In genomic region chr20:348972-349841, GRCh38 we compare ENCODE assay signal across 1 cellular context.
A peak's percentile ranks its signal among the peaks of the same experiment; 100 is the strongest.
TF ChIP-seq lines count a peak whose summit lies in the region.

No MANE protein-coding gene starts in this region.

TF ChIP-seq in HepG2, 621 proteins besides CTCF, POLR2A, EP300 and RAD21 (continued from another document and continues in another):
- TF ChIP-seq EZH2 (conservative IDR thresholded peaks at IDR 0.05; ENCODE audit: low read depth, low read length) (no peak), TGIF2 (CRISPR knock-in tag; IDR thresholded peaks at IDR 0.05) (no peak), MBNL3 (CRISPR knock-in tag; conservative IDR thresholded peaks at IDR 0.05) (no peak), SMAD3 (CRISPR knock-in tag; IDR thresholded peaks at IDR 0.05) (0 out of 2 replicates have a peak, but pooled peaks have one; percentile 24), HOXA5 (CRISPR knock-in tag; IDR thresholded peaks at IDR 0.05) (no peak), SALL2 (CRISPR knock-in tag; IDR thresholded peaks at IDR 0.05) (0 out of 2 replicates have a peak, but pooled peaks have one; percentile 31), HOXD1 (CRISPR knock-in tag; IDR thresholded peaks at IDR 0.05) (peak; percentile 58; the same call in 1 of the 2 replicates), PAXIP1 (CRISPR knock-in tag; conservative IDR thresholded peaks at IDR 0.05) (peak; percentile 86), ATF7 (IDR thresholded peaks at IDR 0.05) (no peak), ATF7 (CRISPR knock-in tag; IDR thresholded peaks at IDR 0.05) (no peak), XRCC5 (optimal IDR thresholded peaks at IDR 0.05; ENCODE audit: low read length) (no peak), ZMAT5 (CRISPR knock-in tag; IDR thresholded peaks at IDR 0.05; ENCODE audit: borderline replicate concordance, low read depth) (no peak), MIXL1 (CRISPR knock-in tag; IDR thresholded peaks at IDR 0.05) (peak; percentile 74), ZNF260 (CRISPR knock-in tag; IDR thresholded peaks at IDR 0.05; ENCODE audit: borderline replicate concordance, low read depth) (no peak), MYNN (CRISPR knock-in tag; IDR thresholded peaks at IDR 0.05; ENCODE audit: low read depth) (no peak), KDM1A (CRISPR knock-in tag; IDR thresholded peaks at IDR 0.05) (peak; percentile 85), CEBPB (IDR thresholded peaks at IDR 0.05; ENCODE audit: borderline replicate concordance, low read depth, low read length) (no peak), ZNF3 (CRISPR knock-in tag; IDR thresholded peaks at IDR 0.05) (no peak), ZFP91 (CRISPR knock-in tag; IDR thresholded peaks at IDR 0.05; ENCODE audit: borderline replicate concordance) (peak; percentile 57), RCOR2 (CRISPR knock-in tag; IDR thresholded peaks at IDR 0.05) (peak; percentile 25; the same call in 1 of the 2 replicates), ZNF530 (CRISPR knock-in tag; IDR thresholded peaks at IDR 0.05; ENCODE audit: low read depth) (no peak), ZHX1 (CRISPR knock-in tag; IDR thresholded peaks at IDR 0.05; ENCODE audit: low read depth) (no peak), ZNF704 (CRISPR knock-in tag; IDR thresholded peaks at IDR 0.05; ENCODE audit: borderline replicate concordance) (no peak), TSC22D2 (CRISPR knock-in tag; IDR thresholded peaks at IDR 0.05; ENCODE audit: borderline replicate concordance) (no peak), ZMYM2 (CRISPR knock-in tag; IDR thresholded peaks at IDR 0.05) (no peak), ZNF280D (CRISPR knock-in tag; IDR thresholded peaks at IDR 0.05) (peak; percentile 58; the same call in 1 of the 2 replicates), ZSCAN30 (CRISPR knock-in tag; IDR thresholded peaks at IDR 0.05) (no peak), DR1 (CRISPR knock-in tag; IDR thresholded peaks at IDR 0.05) (no peak), ZNF282 (IDR thresholded peaks at IDR 0.05; ENCODE audit: partially characterized antibody) (no peak), MYPOP (CRISPR knock-in tag; IDR thresholded peaks at IDR 0.05) (peak; percentile 62; the same call in 1 of the 2 replicates), PAWR (CRISPR knock-in tag; IDR thresholded peaks at IDR 0.05; ENCODE audit: borderline replicate concordance) (no peak), ZNF362 (CRISPR knock-in tag; IDR thresholded peaks at IDR 0.05; ENCODE audit: borderline replicate concordance) (0 out of 2 replicates have a peak, but pooled peaks have one; percentile 22), ZBTB1 (CRISPR knock-in tag; IDR thresholded peaks at IDR 0.05; ENCODE audit: borderline replicate concordance) (no peak), TBX3 (IDR thresholded peaks at IDR 0.05; ENCODE audit: borderline replicate concordance) (peak; percentile 59; the same call in 1 of the 2 replicates), TAF1 (CRISPR knock-in tag; IDR thresholded peaks at IDR 0.05) (no peak), KDM4B (CRISPR knock-in tag; IDR thresholded peaks at IDR 0.05) (no peak), ZNF75D (CRISPR knock-in tag; IDR thresholded peaks at IDR 0.05; ENCODE audit: borderline replicate concordance) (no peak), SNAPC5 (CRISPR knock-in tag; IDR thresholded peaks at IDR 0.05; ENCODE audit: borderline replicate concordance) (0 out of 2 replicates have a peak, but pooled peaks have one; percentile 48), PPARG (CRISPR knock-in tag; conservative IDR thresholded peaks at IDR 0.05) (0 out of 2 replicates have a peak, but pooled peaks have one; percentile 22), ZBTB33 (CRISPR knock-in tag; IDR thresholded peaks at IDR 0.05) (peak; percentile 1; the same call in 1 of the 2 replicates)
